In the genomic region with DNA sequence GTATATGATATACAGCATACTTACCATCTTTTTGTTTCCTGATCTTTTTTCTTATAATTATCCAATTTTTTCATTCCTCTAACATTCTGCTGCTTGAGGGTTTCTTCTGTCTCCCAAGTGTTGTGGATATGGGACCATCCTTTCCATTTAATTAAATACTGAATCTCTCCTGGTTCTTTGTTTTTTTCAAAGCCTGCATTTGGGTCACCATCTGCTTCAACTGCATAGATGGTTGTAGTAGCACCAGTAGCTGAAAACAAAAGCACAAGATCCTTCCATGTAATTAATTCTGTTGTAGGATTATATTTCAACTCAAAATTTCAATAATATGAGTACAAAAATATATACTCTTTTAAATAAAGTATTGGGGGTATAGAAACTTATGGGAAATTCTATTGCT, we compare ENCODE assay signal across 23 cellular contexts.
"Had no signal": no experiment of that assay in that cellular context is flagged by ENCODE, and none has a peak within 500 bp of the region (broad histone marks: within the 10 kb centered on the region; RNA-seq: fewer than 3 reads in every experiment).

No MANE protein-coding gene starts in this region.

- DNase-seq: immature natural killer cell; kidney; left colon; left lung; lower lobe of right lung; mammary epithelial cell; mesenchymal stem cell; naive thymus-derived CD8-positive, alpha-beta T cell; nephron progenitor cell; occipital lobe; psoas muscle; right lobe of liver; stimulated activated CD4-positive, alpha-beta T cell treated with anti-CD3 and anti-CD28 coated beads, Interleukin-1b, Interleukin-23, amount 100 ng/mL, for 48 hours; stimulated activated CD4-positive, alpha-beta T cell treated with anti-CD3 and anti-CD28 coated beads, Interleukin-2, amount 100 ng/mL, for 48 hours; stimulated activated CD4-positive, alpha-beta T cell treated with anti-CD3 and anti-CD28 coated beads, Interleukin-4, amount 100 ng/mL, for 4 hours; stimulated activated CD8-positive, alpha-beta memory T cell treated with anti-CD3 and anti-CD28 coated beads, Interleukin-4, amount 100 ng/mL, for 48 hours; stimulated activated naive CD4-positive, alpha-beta T cell treated with Interleukin-2 at 50 U/mL for 16 hours; stimulated activated naive CD8-positive, alpha-beta T cell treated with anti-CD3 and anti-CD28 coated beads, Interleukin-15, amount 100 ng/mL, for 72 hours; substantia nigra; uterus had no signal

- H3K27me3 Mint-ChIP-seq: naive thymus-derived CD8-positive, alpha-beta T cell; stimulated activated memory B cell treated with anti-CD40 and anti-IgM and Interleukin-4, amounts not matched to agents 10 μg/mL and 1 μg/mL and 100 μg/mL, for 72 hours; stimulated activated naive CD8-positive, alpha-beta T cell treated with anti-CD3 and anti-CD28 coated beads, Interleukin-15, amount 100 ng/mL, for 72 hours; type B pancreatic cell had no signal

- H3K27ac Mint-ChIP-seq: nephron progenitor cell; neural progenitor cell; stimulated activated memory B cell treated with anti-CD40 and anti-IgM and Interleukin-4, amounts not matched to agents 10 μg/mL and 1 μg/mL and 100 μg/mL, for 72 hours; type B pancreatic cell had no signal

- H3K4me1 Mint-ChIP-seq: nephron progenitor cell; neural progenitor cell; stimulated activated memory B cell treated with anti-CD40 and anti-IgM and Interleukin-4, amounts not matched to agents 10 μg/mL and 1 μg/mL and 100 μg/mL, for 72 hours had no signal

- H3K4me3 Mint-ChIP-seq: immature natural killer cell; naive thymus-derived CD8-positive, alpha-beta T cell; nephron progenitor cell; neural progenitor cell; stimulated activated memory B cell treated with anti-CD40 and anti-IgM and Interleukin-4, amounts not matched to agents 10 μg/mL and 1 μg/mL and 100 μg/mL, for 72 hours; stimulated activated naive CD8-positive, alpha-beta T cell treated with anti-CD3 and anti-CD28 coated beads, Interleukin-15, amount 100 ng/mL, for 72 hours; type B pancreatic cell had no signal

- H3K9me3 Mint-ChIP-seq: immature natural killer cell; naive thymus-derived CD8-positive, alpha-beta T cell; nephron progenitor cell; neural progenitor cell; stimulated activated memory B cell treated with anti-CD40 and anti-IgM and Interleukin-4, amounts not matched to agents 10 μg/mL and 1 μg/mL and 100 μg/mL, for 72 hours; stimulated activated naive CD8-positive, alpha-beta T cell treated with anti-CD3 and anti-CD28 coated beads, Interleukin-15, amount 100 ng/mL, for 72 hours; type B pancreatic cell had no signal
